9 cellular contexts compared by ENCODE assay signal in genomic region chr10:5948999-5949759, GRCh38. TPM values are rescaled to one million over a fixed set of nuclear protein-coding genes. Genes with fewer than 3 reads are reported as not detected.
DNase-seq lines count a peak whose midpoint lies in the region; ATAC-seq, FAIRE-seq and TF ChIP-seq lines count a peak whose summit lies in the region.
"Had no signal": no experiment of that assay in that cellular context is flagged by ENCODE, and none has a peak within 500 bp of the region (broad histone marks: within the 10 kb centered on the region; RNA-seq: fewer than 3 reads in every experiment).

No MANE protein-coding gene starts in this region.

- no peak overlapping the region for H2AFZ ChIP-seq in OCI-LY3 (ENCODE audit: low read depth, low read length)

- H3K79me2 ChIP-seq in OCI-LY3 (ENCODE audit: low read length): no peaks in the 10 kb centered on the region

- no peaks in the 10 kb centered on the region for H4K20me1 ChIP-seq in OCI-LY3 (ENCODE audit: insufficient read depth, low read length)

- H3K4me3 Mint-ChIP-seq in brain: no peak overlapping the region
- no peak overlapping the region for H3K4me3 Mint-ChIP-seq in stimulated activated naive CD8-positive, alpha-beta T cell treated with anti-CD3 and anti-CD28 coated beads, Interleukin-15, amount 100 ng/mL, for 72 hours

- no peaks in the 10 kb centered on the region for H3K4me1 ChIP-seq in OCI-LY3 (ENCODE audit: low read length)
- peaks cover 8 to 12% of the 10 kb centered on the region in 2 donors for H3K4me1 ChIP-seq in kidney (ENCODE audit: control insufficient read depth in 1 of 2, insufficient read depth in 1 of 2, low read depth in 1 of 2, low read length in 2 of 2)

- no peaks in the 10 kb centered on the region for H3K36me3 ChIP-seq in OCI-LY3 (replicated peaks; ENCODE audit: low read depth, low read length)
- no peaks in the 10 kb centered on the region for H3K36me3 ChIP-seq in kidney (ENCODE audit: control insufficient read depth in 1 of 2, insufficient read depth in 2 of 2, low read length in 2 of 2)

- no peak overlapping the region for H3K4me2 ChIP-seq in OCI-LY3 (ENCODE audit: low read length)

- peaks cover 12% of the 10 kb centered on the region for H3K27me3 Mint-ChIP-seq in brain
- no peaks in the 10 kb centered on the region for H3K27me3 Mint-ChIP-seq in stimulated activated naive CD8-positive, alpha-beta T cell treated with anti-CD3 and anti-CD28 coated beads, Interleukin-15, amount 100 ng/mL, for 72 hours

- no peak overlapping the region for H3K27ac Mint-ChIP-seq in brain
- H3K27ac Mint-ChIP-seq in stimulated activated naive CD8-positive, alpha-beta T cell treated with anti-CD3 and anti-CD28 coated beads, Interleukin-15, amount 100 ng/mL, for 72 hours: peak overlapping the region; percentile 3 to 5

- peaks cover 38% of the 10 kb centered on the region for H3K4me1 Mint-ChIP-seq in brain
- H3K4me1 Mint-ChIP-seq in stimulated activated naive CD8-positive, alpha-beta T cell treated with anti-CD3 and anti-CD28 coated beads, Interleukin-15, amount 100 ng/mL, for 72 hours: peaks cover 13% of the 10 kb centered on the region

- FAIRE-seq in kidney (lab: Jason Lieb, UNC): no peak
- FAIRE-seq: GM18507 had no signal

- intact Hi-C loops in Right ventricle myocardium inferior (cut with DNase I) (loop anchor here (5.0 to 10.0 kb wide), 2 partner anchors 103 to 136 kb away; partner anchors contain the start of gene RBM17), cardiac septum (cut with DNase I) (loop anchor here (5.0 to 10.0 kb wide), 2 partner anchors 103 to 456 kb away; no protein-coding TSS in a partner anchor), kidney (cut with DNase I) (no loop called here)

- TF ChIP-seq CTCF in OCI-LY3 (IDR thresholded peaks at IDR 0.05; ENCODE audit: low read depth, low read length): peak; percentile 36
- peak; percentile 52 to 69 for TF ChIP-seq CTCF in brain (conservative IDR thresholded peaks at IDR 0.05)
- TF ChIP-seq CTCF in kidney (IDR thresholded peaks at IDR 0.05; ENCODE audit: borderline replicate concordance, extremely low read depth, insufficient read depth): peak; percentile 50

- H3K4me3 ChIP-seq in OCI-LY3 (ENCODE audit: low read length) (no peak overlapping the region), kidney (ENCODE audit: low read length in 2 of 2) (no peak overlapping the region)

- ATAC-seq in Right ventricle myocardium inferior: peak; percentile 32
- ATAC-seq in stimulated activated naive CD8-positive, alpha-beta T cell treated with anti-CD3 and anti-CD28 coated beads, Interleukin-15, amount 100 ng/mL, for 72 hours: peak; percentile 79

- H3K27me3 ChIP-seq in OCI-LY3 (ENCODE audit: low read depth, low read length): no peaks in the 10 kb centered on the region

- no peaks in the 10 kb centered on the region for H3K9me3 ChIP-seq in OCI-LY3 (ENCODE audit: insufficient read depth, low read length)
- no peaks in the 10 kb centered on the region for H3K9me3 ChIP-seq in kidney (ENCODE audit: control insufficient read depth in 1 of 2, low read length in 2 of 2)

- no peak for DNase-seq in Right ventricle myocardium inferior (ENCODE audit: missing footprints)
- no peak for DNase-seq in cardiac septum (ENCODE audit: low spot score)
- peak; percentile 77 for DNase-seq in kidney
- DNase-seq in stimulated activated naive CD8-positive, alpha-beta T cell treated with anti-CD3 and anti-CD28 coated beads, Interleukin-15, amount 100 ng/mL, for 72 hours: peak in 1 of 2 donors; percentile 38
- DNase-seq in GOT3 (lab: John Stamatoyannopoulos, UW): no peak
- DNase-seq in DMS153 (lab: John Stamatoyannopoulos, UW): no peak

- peaks cover 0 to 3% (median 0%) of the 10 kb centered on the region in 5 experiments for H3K9me3 Mint-ChIP-seq in brain
- no peaks in the 10 kb centered on the region for H3K9me3 Mint-ChIP-seq in stimulated activated naive CD8-positive, alpha-beta T cell treated with anti-CD3 and anti-CD28 coated beads, Interleukin-15, amount 100 ng/mL, for 72 hours

- H3K9ac ChIP-seq in OCI-LY3 (ENCODE audit: low read length) (no peak overlapping the region), kidney (ENCODE audit: low read length in 2 of 2) (no peak overlapping the region)

- H3K27ac ChIP-seq in OCI-LY3 (ENCODE audit: low read length) (no peak overlapping the region), kidney (ENCODE audit: low read depth in 2 of 2, low read length in 2 of 2) (no peak overlapping the region)

- H3K36me3 Mint-ChIP-seq in brain: no peaks in the 10 kb centered on the region

RNA-seq across cellular contexts. Expression of gene IL15RA, which starts 28.2 kb away (rescaled TPM):
- total RNA-seq in Right ventricle myocardium inferior (11.6 TPM), cardiac septum (3.9 TPM), kidney (13.9 TPM)
- polyA plus RNA-seq in brain (ENCODE audit: insufficient read depth, low read depth, low replicate concordance) (2.4 TPM), kidney (ENCODE audit: insufficient read depth, low read depth, low replicate concordance) (6.8 TPM)

RNA-seq across cellular contexts. Expression of gene FBH1, which starts 59.1 kb away (rescaled TPM):
- 78.1 TPM for total RNA-seq in Right ventricle myocardium inferior
- total RNA-seq in cardiac septum: 73.8 TPM
- 66.3 TPM for polyA plus RNA-seq in brain (ENCODE audit: insufficient read depth, low read depth, low replicate concordance)
- total RNA-seq in kidney: 76.5 TPM
- polyA plus RNA-seq in kidney (ENCODE audit: insufficient read depth, low read depth, low replicate concordance): 70.7 TPM

RNA-seq across cellular contexts. Expression of gene ANKRD16, which starts 59.5 kb away (rescaled TPM):
- total RNA-seq in Right ventricle myocardium inferior (2.5 TPM), cardiac septum (3.9 TPM), kidney (6.7 TPM)
- polyA plus RNA-seq in brain (ENCODE audit: insufficient read depth, low read depth, low replicate concordance) (8.5 TPM), kidney (ENCODE audit: insufficient read depth, low read depth, low replicate concordance) (7.1 TPM)

Comparison
In these comparisons a context has a peak if more than half of its experiments do, and no peak if none do; other contexts are left out.
1. H3K27ac Mint-ChIP-seq: peak in stimulated activated naive CD8-positive, alpha-beta T cell treated with anti-CD3 and anti-CD28 coated beads, Interleukin-15, amount 100 ng/mL, for 72 hours (2 of 2); none in brain (0 of 5).
2. Peak in every context shown above with its lines, with median percentiles within 50 percentile points of each other: CTCF ChIP-seq.